In the genomic region with DNA sequence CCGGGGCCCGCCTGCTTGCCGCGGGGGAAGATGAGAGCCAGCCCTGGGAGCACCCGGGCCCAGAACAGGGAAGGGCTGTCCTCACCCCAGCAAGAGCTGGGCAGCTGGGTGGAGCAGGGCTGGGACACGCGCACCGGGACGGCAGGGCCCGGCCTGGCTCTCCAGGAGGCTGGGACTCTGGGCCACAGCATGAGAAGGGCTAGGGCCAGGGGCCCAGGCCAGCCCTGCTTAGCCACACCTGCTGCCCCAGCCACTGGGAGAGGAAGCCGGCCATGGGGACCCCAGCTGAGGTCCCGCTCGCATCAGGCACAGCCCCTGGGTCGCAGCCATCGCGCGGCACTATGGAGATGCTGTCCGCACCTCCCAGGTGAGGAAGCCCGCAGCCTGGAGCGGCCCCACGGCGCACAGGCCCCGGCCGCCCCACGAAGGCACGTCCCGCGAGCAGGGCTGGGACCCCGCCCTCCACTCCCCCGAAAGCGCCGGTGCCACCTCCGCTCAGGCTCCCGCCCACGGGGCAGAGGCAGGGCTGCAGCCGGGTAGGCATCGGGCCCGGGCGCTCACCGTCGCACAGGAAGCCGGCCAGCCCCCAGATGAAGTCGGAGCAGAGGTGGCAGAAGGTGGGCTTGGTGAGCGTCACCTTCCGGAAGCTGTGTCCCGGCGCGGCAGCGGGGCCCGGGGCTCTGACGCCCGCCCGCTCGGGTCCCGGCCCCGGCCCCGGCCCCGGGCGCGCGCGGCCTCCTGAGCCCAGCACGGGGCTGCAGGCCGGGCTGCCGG, we compare ENCODE assay signal across 9 cellular contexts. TPM values are rescaled to one million over a fixed set of nuclear protein-coding genes. Genes with fewer than 3 reads are reported as not detected.
DNase-seq lines count a peak whose midpoint lies in the region; TF ChIP-seq lines count a peak whose summit lies in the region.
"Had no signal": no experiment of that assay in that cellular context is flagged by ENCODE, and none has a peak within 500 bp of the region (broad histone marks: within the 10 kb centered on the region; RNA-seq: fewer than 3 reads in every experiment).

No MANE protein-coding gene starts in this region.

- no peaks in the 10 kb centered on the region for H4K20me1 ChIP-seq in OCI-LY3 (ENCODE audit: insufficient read depth, low read length)

- H3K9ac ChIP-seq in OCI-LY3 (ENCODE audit: low read length) (peak overlapping the region; percentile 69), skeletal muscle tissue (ENCODE audit: low read depth in 1 of 3, low read length in 3 of 3) (peak overlapping the region; percentile 65 to 82 (median 73))

- no peaks in the 10 kb centered on the region for H3K36me3 ChIP-seq in HAP-1 (replicated peaks)
- no peaks in the 10 kb centered on the region for H3K36me3 ChIP-seq in OCI-LY3 (replicated peaks; ENCODE audit: low read depth, low read length)
- no peaks in the 10 kb centered on the region for H3K36me3 ChIP-seq in right atrium auricular region
- H3K36me3 ChIP-seq in skeletal muscle tissue (ENCODE audit: control insufficient read depth in 3 of 3, insufficient read depth in 3 of 3, low read length in 3 of 3) = no peaks in the 10 kb centered on the region

- DNase-seq in Daoy (ENCODE audit: low read depth) (peak; percentile 30), HAP-1 (ENCODE audit: low spot score in 2 of 2) (peak in 1 of 2 experiments; percentile 46), activated gamma-delta T cell (lab: John Stamatoyannopoulos, UW) (peak; percentile 62), right atrium auricular region (ENCODE audit: low spot score) (no peak), HPDE6-E6E7 (ENCODE audit: extremely low spot score) (no peak), RPMI8226 (no peak)

- H3K27me3 ChIP-seq in HAP-1 (ENCODE audit: low read depth) = no peaks in the 10 kb centered on the region
- H3K27me3 ChIP-seq in OCI-LY3 (ENCODE audit: low read depth, low read length) = no peaks in the 10 kb centered on the region
- H3K27me3 ChIP-seq in right atrium auricular region = no peaks in the 10 kb centered on the region
- H3K27me3 ChIP-seq in skeletal muscle tissue (ENCODE audit: control insufficient read depth in 3 of 3, insufficient read depth in 3 of 3, low read length in 3 of 3) = peaks cover 0 to 12% (median 6%) of the 10 kb centered on the region in 3 donors

- H3K4me1 ChIP-seq in HAP-1 = peaks cover 2% of the 10 kb centered on the region; the same call in 1 of the 2 replicates
- peaks cover 5% of the 10 kb centered on the region; the same call in 1 of the 2 replicates for H3K4me1 ChIP-seq in OCI-LY3 (ENCODE audit: low read length)
- H3K4me1 ChIP-seq in right atrium auricular region = peaks cover 0 to 31% of the 10 kb centered on the region in 2 donors
- peaks cover 20 to 25% (median 21%) of the 10 kb centered on the region in 3 donors for H3K4me1 ChIP-seq in skeletal muscle tissue (ENCODE audit: control insufficient read depth in 3 of 3, insufficient read depth in 3 of 3, low read length in 3 of 3)

- H3K4me2 ChIP-seq in OCI-LY3 (ENCODE audit: low read length) = peak overlapping the region; percentile 97

- H3K27ac ChIP-seq in OCI-LY3 (ENCODE audit: low read length) (no peak overlapping the region), right atrium auricular region (peak overlapping the region in 1 of 2 donors; percentile 21), skeletal muscle tissue (ENCODE audit: low read depth, low read length) (no peak overlapping the region)

- no peak overlapping the region for H2AFZ ChIP-seq in OCI-LY3 (ENCODE audit: low read depth, low read length)

- H3K4me3 ChIP-seq in HAP-1 (peak overlapping the region; percentile 60), OCI-LY3 (ENCODE audit: low read length) (peak overlapping the region; percentile 97), right atrium auricular region (peak overlapping the region; percentile 72 to 80), skeletal muscle tissue (ENCODE audit: low read length in 3 of 3) (peak overlapping the region; percentile 56 to 82 (median 71))

- in situ Hi-C loops in HAP-1 (cut with MboI; ENCODE audit: low sequenced_read_pairs) = no loop called here

- H3K9me3 ChIP-seq in HAP-1 (no peaks in the 10 kb centered on the region), OCI-LY3 (ENCODE audit: insufficient read depth, low read length) (no peaks in the 10 kb centered on the region), right atrium auricular region (no peaks in the 10 kb centered on the region), skeletal muscle tissue (ENCODE audit: control insufficient read depth in 3 of 3, low read length in 3 of 3) (no peaks in the 10 kb centered on the region)

- no peak for TF ChIP-seq CTCF in OCI-LY3 (IDR thresholded peaks at IDR 0.05; ENCODE audit: low read depth, low read length)
- no peak for TF ChIP-seq CTCF in right atrium auricular region (IDR thresholded peaks at IDR 0.05)

- no peaks in the 10 kb centered on the region for H3K79me2 ChIP-seq in OCI-LY3 (ENCODE audit: low read length)

RNA-seq across cellular contexts. Expression of a gene that starts 0.5 kb away (rescaled TPM):
- 4.3 and 4.4 TPM in 2 replicates for total RNA-seq in Daoy (2014; rRNA removed; shearing (Covaris generic))
- 1 to 10 TPM; 3.1 to 4.8 TPM for total RNA-seq in right atrium auricular region
- total RNA-seq in skeletal muscle tissue = 2.1 TPM

RNA-seq across cellular contexts. Expression of a gene that starts 14.0 kb away (rescaled TPM):
- 1.0 and 2.3 TPM in 2 replicates for total RNA-seq in Daoy (2014; rRNA removed; shearing (Covaris generic))
- total RNA-seq in right atrium auricular region = 10 to 100 TPM in 1 of 2 donors, 1 to 10 TPM in 1; 8.9 to 10.2 TPM
- total RNA-seq in skeletal muscle tissue = 1.0 TPM

RNA-seq across cellular contexts. Expression of a gene that starts 20.4 kb away (rescaled TPM):
- total RNA-seq in Daoy (2014; rRNA removed; shearing (Covaris generic)) = 0.57 TPM in 1 of 2 replicates, not detected in the other
- total RNA-seq in right atrium auricular region (not detected), skeletal muscle tissue (not detected)
- total RNA-seq: SK-MEL-5 had no signal

RNA-seq across cellular contexts. Expression of a gene that starts 38.6 kb away (rescaled TPM):
- 35.5 and 40.6 TPM in 2 replicates for total RNA-seq in Daoy (2014; rRNA removed; shearing (Covaris generic))
- total RNA-seq in right atrium auricular region (10 to 100 TPM; 30.3 to 47.1 TPM), skeletal muscle tissue (54.3 TPM)

RNA-seq across cellular contexts. Expression of a gene that starts 40.6 kb away (rescaled TPM):
- 12.0 and 20.1 TPM in 2 replicates for total RNA-seq in Daoy (2014; rRNA removed; shearing (Covaris generic))
- total RNA-seq in right atrium auricular region (10 to 100 TPM; 20.2 to 24.0 TPM), skeletal muscle tissue (18.3 TPM)

Comparison
In these comparisons a context has a peak if more than half of its experiments do, and no peak if none do; other contexts are left out.
1. DNase-seq: peak in Daoy (single experiment) and activated gamma-delta T cell (single experiment); none in right atrium auricular region (single experiment), HPDE6-E6E7 (single experiment) and RPMI8226 (single experiment).
2. Peak in every context shown above with its lines, with median percentiles within 50 percentile points of each other: H3K4me3 ChIP-seq.